In the genomic region with DNA sequence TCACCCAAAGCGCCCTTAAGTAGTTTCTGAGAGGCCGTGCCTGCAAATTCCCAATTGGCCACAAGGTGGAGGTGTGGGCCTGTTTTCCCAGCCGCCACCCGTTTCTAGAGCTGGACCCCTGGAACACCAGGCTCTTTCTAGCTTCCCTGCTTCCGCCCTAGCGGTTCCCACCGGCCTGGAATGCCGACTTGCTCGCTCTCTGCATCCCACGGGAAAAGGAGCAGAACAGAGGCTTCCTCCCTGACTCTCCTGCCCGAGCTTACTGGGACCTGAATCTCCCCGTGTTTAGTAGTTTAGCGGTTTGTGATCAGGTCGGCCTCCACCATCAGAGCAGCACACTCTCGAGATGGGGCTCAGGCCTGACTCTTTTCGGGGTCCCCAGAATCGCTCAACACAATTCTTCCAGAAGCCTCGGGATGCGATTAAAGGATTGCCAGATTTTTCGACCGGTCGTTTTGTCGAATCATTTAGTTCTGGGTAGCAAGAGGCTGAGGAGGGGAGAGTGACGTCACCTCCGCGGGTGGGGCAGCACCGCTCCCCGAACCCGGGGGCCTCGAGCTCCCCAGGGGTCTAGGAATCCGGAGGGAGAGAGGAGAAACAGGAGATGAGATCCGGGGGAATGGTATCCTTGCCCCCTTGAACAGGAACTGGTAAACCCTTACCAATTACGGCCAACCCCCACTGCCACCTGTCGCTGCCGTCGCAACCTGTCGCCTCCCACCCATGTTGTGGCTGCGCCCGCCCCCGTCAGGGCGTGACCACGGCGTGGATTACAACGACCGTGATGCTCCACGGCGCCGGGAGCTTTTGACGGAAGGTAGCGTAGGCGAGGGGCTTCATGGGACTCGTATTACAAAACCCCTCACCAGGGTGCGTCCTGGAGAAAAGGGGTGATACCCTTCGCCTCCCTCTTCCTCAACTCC, we compare ENCODE assay signal across 7 cellular contexts. TPM values are rescaled to one million over a fixed set of nuclear protein-coding genes. Genes with fewer than 3 reads are reported as not detected.
DNase-seq lines count a peak whose midpoint lies in the region; ATAC-seq, FAIRE-seq and TF ChIP-seq lines count a peak whose summit lies in the region.

No MANE protein-coding gene starts in this region.

- no peaks in the 10 kb centered on the region for H3K9me3 Mint-ChIP-seq in naive thymus-derived CD8-positive, alpha-beta T cell
- peaks cover 5% of the 10 kb centered on the region for H3K9me3 Mint-ChIP-seq in stimulated activated memory B cell treated with anti-CD40 and anti-IgM and Interleukin-4, amounts not matched to agents 10 μg/mL and 1 μg/mL and 100 μg/mL, for 72 hours

- ATAC-seq in HG03354 (IDR thresholded peaks at IDR 0.05; ENCODE audit: poor library complexity, severe bottlenecking, unreplicated experiment) = peak; percentile 69
- peak; percentile 87 for ATAC-seq in naive thymus-derived CD8-positive, alpha-beta T cell
- ATAC-seq in stimulated activated memory B cell treated with anti-CD40 and anti-IgM and Interleukin-4, amounts not matched to agents 10 μg/mL and 1 μg/mL and 100 μg/mL, for 72 hours = peak; percentile 89

- H3K27me3 Mint-ChIP-seq in naive thymus-derived CD8-positive, alpha-beta T cell = peaks cover 0 to 2% (median 0%) of the 10 kb centered on the region in 5 donors
- no peaks in the 10 kb centered on the region for H3K27me3 Mint-ChIP-seq in stimulated activated memory B cell treated with anti-CD40 and anti-IgM and Interleukin-4, amounts not matched to agents 10 μg/mL and 1 μg/mL and 100 μg/mL, for 72 hours

- H3K4me1 Mint-ChIP-seq in naive thymus-derived CD8-positive, alpha-beta T cell = peaks cover 27 to 51% (median 46%) of the 10 kb centered on the region in 4 donors
- peaks cover 53% of the 10 kb centered on the region for H3K4me1 Mint-ChIP-seq in stimulated activated memory B cell treated with anti-CD40 and anti-IgM and Interleukin-4, amounts not matched to agents 10 μg/mL and 1 μg/mL and 100 μg/mL, for 72 hours

- no peaks in the 10 kb centered on the region for H3K36me3 Mint-ChIP-seq in naive thymus-derived CD8-positive, alpha-beta T cell
- peaks cover 10% of the 10 kb centered on the region for H3K36me3 Mint-ChIP-seq in stimulated activated memory B cell treated with anti-CD40 and anti-IgM and Interleukin-4, amounts not matched to agents 10 μg/mL and 1 μg/mL and 100 μg/mL, for 72 hours

- FAIRE-seq in GM12892 (lab: Jason Lieb, UNC) = peak; percentile 95

- H3K27ac Mint-ChIP-seq in naive thymus-derived CD8-positive, alpha-beta T cell = peak overlapping the region; percentile 92 to 99 (median 98)
- peak overlapping the region; percentile 100 for H3K27ac Mint-ChIP-seq in stimulated activated memory B cell treated with anti-CD40 and anti-IgM and Interleukin-4, amounts not matched to agents 10 μg/mL and 1 μg/mL and 100 μg/mL, for 72 hours

- peak overlapping the region; percentile 91 to 96 (median 91) for H3K4me3 Mint-ChIP-seq in naive thymus-derived CD8-positive, alpha-beta T cell
- H3K4me3 Mint-ChIP-seq in stimulated activated memory B cell treated with anti-CD40 and anti-IgM and Interleukin-4, amounts not matched to agents 10 μg/mL and 1 μg/mL and 100 μg/mL, for 72 hours = peak overlapping the region; percentile 97

- peak overlapping the region; percentile 26 for H3K27ac ChIP-seq in epithelial cell of prostate

- TF ChIP-seq POLR2A in GM12892 (IDR thresholded peaks at IDR 0.05; ENCODE audit: low read depth, low read length) = 0 out of 2 replicates have a peak, but pooled peaks have one; percentile 42

- DNase-seq in GM12892 (ENCODE audit: insufficient read length) = peak; percentile 53
- peak; percentile 73 to 77 for DNase-seq in NOMO-1 (lab: John Stamatoyannopoulos, UW; ENCODE audit: unreplicated experiment in 2 of 2)
- DNase-seq in activated CD8-positive, alpha-beta memory T cell treated with anti-CD3 and anti-CD28 coated beads, Interleukin-2, amount 50 U/mL, for 48 hours = peak; percentile 92
- no peak for DNase-seq in epithelial cell of prostate (ENCODE audit: low read depth, low spot score)
- peak; percentile 71 to 94 (median 88) for DNase-seq in naive thymus-derived CD8-positive, alpha-beta T cell

- POLR2A ChIA-PET in naive thymus-derived CD8-positive, alpha-beta T cell (lab: Charles Lee) = interaction anchor here (0.8 to 3.4 kb wide), 23 partner anchors 10 to 1832 kb away, joined by 3 to 43 read pairs (median 4); partner anchors contain the start of genes CLEC11A, EMC10, GARIN5A and JOSD2

RNA-seq across cellular contexts. Expression of gene NAPSA, which starts 8.0 kb away (rescaled TPM):
- 2.3 TPM for polyA plus RNA-seq in GM12892 (2012; ENCODE audit: missing spikeins)
- total RNA-seq in naive thymus-derived CD8-positive, alpha-beta T cell = 1 to 10 TPM; 6.4 to 9.7 TPM
- polyA plus RNA-seq in naive thymus-derived CD8-positive, alpha-beta T cell = 1 to 10 TPM in 2 of 3 donors, under 1 TPM in 1; 0.37 to 2.0 (median 1.3) TPM

RNA-seq across cellular contexts. Expression of gene NR1H2, which starts 18.8 kb away (rescaled TPM):
- 16.3 TPM for polyA plus RNA-seq in GM12892 (2012; ENCODE audit: missing spikeins)
- total RNA-seq in naive thymus-derived CD8-positive, alpha-beta T cell = 100 to 1,000 TPM; 106 to 107 TPM
- polyA plus RNA-seq in naive thymus-derived CD8-positive, alpha-beta T cell = 100 to 1,000 TPM in 1 of 3 donors, 10 to 100 TPM in 2; 69.6 to 100 (median 86.7) TPM

RNA-seq across cellular contexts. Expression of gene POLD1, which starts 26.7 kb away (rescaled TPM):
- polyA plus RNA-seq in GM12892 (2012; ENCODE audit: missing spikeins) = 28.7 TPM
- total RNA-seq in naive thymus-derived CD8-positive, alpha-beta T cell = 10 to 100 TPM; 38.4 to 40.8 TPM
- polyA plus RNA-seq in naive thymus-derived CD8-positive, alpha-beta T cell = 10 to 100 TPM; 26.0 to 34.4 (median 33.8) TPM

RNA-seq across cellular contexts. Expression of gene KCNC3, which starts 28.3 kb away (rescaled TPM):
- polyA plus RNA-seq in GM12892 (2012; ENCODE audit: missing spikeins) = 3.0 TPM
- under 1 TPM; 0.73 to 0.80 TPM for total RNA-seq in naive thymus-derived CD8-positive, alpha-beta T cell
- not detected for polyA plus RNA-seq in naive thymus-derived CD8-positive, alpha-beta T cell
